8 cellular contexts compared by ENCODE assay signal in the genomic region with DNA sequence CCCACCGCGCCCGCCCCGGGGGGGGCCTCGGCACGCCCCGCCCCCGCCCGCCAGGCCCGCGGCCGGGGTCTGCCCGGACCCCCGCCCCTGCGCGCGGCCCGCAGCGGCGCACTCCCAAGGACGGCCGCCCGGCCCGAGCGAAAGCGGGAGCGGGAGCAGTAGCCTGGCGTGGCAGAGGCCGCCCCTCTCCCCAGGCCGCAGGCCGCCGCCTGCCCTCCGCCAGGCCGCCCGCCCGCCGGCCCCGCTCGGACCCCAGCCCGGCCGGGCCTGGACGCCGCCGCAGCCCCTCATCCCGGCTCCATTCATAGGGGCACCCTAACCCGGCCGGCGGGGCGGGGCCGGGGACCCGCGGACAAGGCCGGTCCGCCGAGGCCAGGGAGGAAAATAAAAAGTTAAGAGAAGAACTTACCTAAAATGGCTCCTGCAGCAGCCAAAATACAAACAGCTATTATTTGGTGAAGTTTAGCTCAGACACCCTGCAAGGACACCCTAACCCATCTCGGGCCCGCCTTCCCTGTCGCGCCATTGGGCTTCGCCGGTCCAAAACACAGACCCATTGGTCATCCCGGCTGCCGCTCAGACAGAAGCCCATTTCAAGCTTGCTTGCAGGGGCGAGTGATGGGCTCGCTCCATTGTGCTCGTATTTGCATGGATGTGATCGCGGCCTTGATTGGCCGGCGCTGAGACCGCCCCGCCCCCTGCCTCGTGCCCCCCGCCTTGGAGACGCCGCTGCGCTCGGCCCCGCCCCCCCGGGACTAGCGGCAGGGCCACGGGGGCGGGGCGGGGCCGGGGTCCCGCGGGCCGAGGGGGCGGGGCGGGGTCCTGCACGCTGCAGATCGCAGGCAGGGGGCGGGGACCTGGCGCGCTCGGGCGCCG. TPM values are rescaled to one million over a fixed set of nuclear protein-coding genes. Genes with fewer than 3 reads are reported as not detected.
DNase-seq lines count a peak whose midpoint lies in the region; ATAC-seq and TF ChIP-seq lines count a peak whose summit lies in the region.

A gene with protein sequence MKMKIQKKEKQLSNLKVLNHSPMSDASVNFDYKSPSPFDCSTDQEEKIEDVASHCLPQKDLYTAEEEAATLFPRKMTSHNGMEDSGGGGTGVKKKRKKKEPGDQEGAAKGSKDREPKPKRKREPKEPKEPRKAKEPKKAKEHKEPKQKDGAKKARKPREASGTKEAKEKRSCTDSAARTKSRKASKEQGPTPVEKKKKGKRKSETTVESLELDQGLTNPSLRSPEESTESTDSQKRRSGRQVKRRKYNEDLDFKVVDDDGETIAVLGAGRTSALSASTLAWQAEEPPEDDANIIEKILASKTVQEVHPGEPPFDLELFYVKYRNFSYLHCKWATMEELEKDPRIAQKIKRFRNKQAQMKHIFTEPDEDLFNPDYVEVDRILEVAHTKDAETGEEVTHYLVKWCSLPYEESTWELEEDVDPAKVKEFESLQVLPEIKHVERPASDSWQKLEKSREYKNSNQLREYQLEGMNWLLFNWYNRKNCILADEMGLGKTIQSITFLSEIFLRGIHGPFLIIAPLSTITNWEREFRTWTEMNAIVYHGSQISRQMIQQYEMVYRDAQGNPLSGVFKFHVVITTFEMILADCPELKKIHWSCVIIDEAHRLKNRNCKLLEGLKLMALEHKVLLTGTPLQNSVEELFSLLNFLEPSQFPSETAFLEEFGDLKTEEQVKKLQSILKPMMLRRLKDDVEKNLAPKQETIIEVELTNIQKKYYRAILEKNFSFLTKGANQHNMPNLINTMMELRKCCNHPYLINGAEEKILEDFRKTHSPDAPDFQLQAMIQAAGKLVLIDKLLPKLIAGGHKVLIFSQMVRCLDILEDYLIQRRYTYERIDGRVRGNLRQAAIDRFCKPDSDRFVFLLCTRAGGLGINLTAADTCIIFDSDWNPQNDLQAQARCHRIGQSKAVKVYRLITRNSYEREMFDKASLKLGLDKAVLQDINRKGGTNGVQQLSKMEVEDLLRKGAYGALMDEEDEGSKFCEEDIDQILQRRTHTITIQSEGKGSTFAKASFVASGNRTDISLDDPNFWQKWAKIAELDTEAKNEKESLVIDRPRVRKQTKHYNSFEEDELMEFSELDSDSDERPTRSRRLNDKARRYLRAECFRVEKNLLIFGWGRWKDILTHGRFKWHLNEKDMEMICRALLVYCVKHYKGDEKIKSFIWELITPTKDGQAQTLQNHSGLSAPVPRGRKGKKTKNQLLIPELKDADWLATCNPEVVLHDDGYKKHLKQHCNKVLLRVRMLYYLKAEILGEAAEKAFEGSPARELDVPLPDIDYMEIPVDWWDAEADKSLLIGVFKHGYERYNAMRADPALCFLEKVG (N-terminal part only) (minus strand): TSS at position 447 of the 876 bp plus-strand sequence. CDS start 67,040 bp downstream, outside the sequence.

- peaks cover 0 to 30% (median 14%) of the 10 kb centered on the region in 4 donors for H3K4me1 ChIP-seq in right lobe of liver

- under 1% methylated on average over 17 of the region's 98 CpGs for WGBS in right lobe of liver (ENCODE audit: insufficient coverage, low coverage, low lambda C conversion rate, missing lambda C conversion rate)

- peak; percentile 99 for ATAC-seq in GM19395 (IDR thresholded peaks at IDR 0.05; ENCODE audit: unreplicated experiment)
- peak; percentile 96 for ATAC-seq in HG03565 (IDR thresholded peaks at IDR 0.05; ENCODE audit: unreplicated experiment)
- ATAC-seq in right lobe of liver, result peak; percentile 97 to 99 (median 98)

- no peaks in the 10 kb centered on the region for H3K36me3 ChIP-seq in right lobe of liver

- no peaks in the 10 kb centered on the region for H3K9me3 ChIP-seq in right lobe of liver

- TF ChIP-seq CTCF in dorsolateral prefrontal cortex (IDR thresholded peaks at IDR 0.05 in 54 of 56, conservative IDR thresholded peaks at IDR 0.05 in 2 of 56; ENCODE audit: low read depth in 1 of 56, partially characterized antibody in 56 of 56) (peak in 6 of 56 donors; percentile 4 to 32 (median 14)), right lobe of liver (IDR thresholded peaks at IDR 0.05) (no peak)

- peak; percentile 56 for TF ChIP-seq POLR2A in right lobe of liver (IDR thresholded peaks at IDR 0.05)

- H3K27ac ChIP-seq in dorsolateral prefrontal cortex (peak within 1 kb of the TSS; percentile 0 to 95 (median 85)), right lobe of liver (peak within 1 kb of the TSS in 2 of 3 donors; percentile 64 to 73)

- H3K27me3 ChIP-seq in dorsolateral prefrontal cortex (no peaks in the 10 kb centered on the region), right lobe of liver (no peaks in the 10 kb centered on the region)

- H3K4me3 ChIP-seq in dorsolateral prefrontal cortex (peak within 1 kb of the TSS; percentile 58 to 94 (median 80)), right lobe of liver (peak within 1 kb of the TSS; percentile 66 to 85 (median 66))

- intact Hi-C loops in dorsolateral prefrontal cortex (cut with DNase I), result loop anchor here (1.0 kb wide), 1 partner anchor 75 kb away; no protein-coding TSS in a partner anchor
- intact Hi-C loops in right lobe of liver (cut with DNase I), result no loop called here

- peak; percentile 81 to 99 (median 97) for DNase-seq in C1 segment of cervical spinal cord (lab: John Stamatoyannopoulos, UW)
- DNase-seq in NCI-H774 (lab: John Stamatoyannopoulos, UW), result peak; percentile 98
- peak; percentile 99 for DNase-seq in activated CD4-positive, alpha-beta T cell treated with anti-CD3 and anti-CD28 coated beads, Interleukin-2, amount 50 U/mL, for 4 hours
- peak; percentile 98 to 100 (median 100) for DNase-seq in dorsolateral prefrontal cortex
- DNase-seq in right lobe of liver, result peak; percentile 100
- peak; percentile 98 to 99 for DNase-seq in stimulated activated CD4-positive, alpha-beta T cell treated with anti-CD3 and anti-CD28 coated beads, Interleukin-4, amount 100 ng/mL, for 4 hours

RNA-seq across cellular contexts. Expression of the gene that starts here (rescaled TPM):
- total RNA-seq in dorsolateral prefrontal cortex, result 100 to 1,000 TPM in 110 of 120 experiments, 10 to 100 TPM in 10; 89.1 to 162 (median 116) TPM
- 10 to 100 TPM in 5 of 6 experiments, 1 to 10 TPM in 1; 9.3 to 24.1 (median 16.6) TPM for total RNA-seq in right lobe of liver

Comparison
In these comparisons a context has a peak if more than half of its experiments do, and no peak if none do; other contexts are left out.
1. Peak in every context shown above with its lines: DNase-seq, ATAC-seq, H3K4me3 ChIP-seq and H3K27ac ChIP-seq.
2. intact Hi-C loops: an anchor here in dorsolateral prefrontal cortex (1.0 kb wide); none called in right lobe of liver.